30 cellular contexts compared by ENCODE assay signal in the genomic region with DNA sequence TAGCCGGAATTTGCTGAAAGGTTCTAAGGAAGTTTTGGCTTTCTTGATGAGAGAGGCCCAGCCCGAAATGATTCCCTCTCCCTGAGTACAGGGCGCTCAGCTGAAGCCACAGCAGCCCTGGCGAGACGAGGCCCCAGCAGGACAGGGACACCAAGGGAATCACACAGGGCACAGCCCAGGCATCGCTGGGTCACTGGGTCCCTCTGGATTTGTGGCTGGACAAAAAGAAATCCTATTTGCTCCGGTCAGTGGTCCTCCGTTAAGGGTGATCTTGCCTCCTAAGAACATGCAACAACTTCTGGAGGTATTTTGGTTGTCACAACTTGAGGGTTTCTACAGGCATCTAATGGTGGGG. TPM values are rescaled to one million over a fixed set of nuclear protein-coding genes. Genes with fewer than 3 reads are reported as not detected.
"Had no signal": no experiment of that assay in that cellular context is flagged by ENCODE, and none has a peak within 500 bp of the region (broad histone marks: within the 10 kb centered on the region; RNA-seq: fewer than 3 reads in every experiment).

No MANE protein-coding gene starts in this region.

- H3K27ac ChIP-seq: esophagus squamous epithelium, heart right ventricle, lower lobe of right lung, ovary, right atrium auricular region, testis, tibial artery had no signal

- H3K4me3 Mint-ChIP-seq: effector memory CD8-positive, alpha-beta T cell; naive thymus-derived CD8-positive, alpha-beta T cell; nephron progenitor cell; stimulated activated memory B cell treated with anti-CD40 and anti-IgM and Interleukin-4, amounts not matched to agents 10 μg/mL and 1 μg/mL and 100 μg/mL, for 72 hours; type B pancreatic cell had no signal

- H3K9me3 ChIP-seq: esophagus squamous epithelium, lower lobe of right lung, ovary, testis had no signal

- H3K36me3 ChIP-seq: esophagus squamous epithelium, heart right ventricle, lower lobe of right lung, ovary, right atrium auricular region, tibial artery had no signal

- H3K27ac Mint-ChIP-seq: effector memory CD8-positive, alpha-beta T cell; nephron progenitor cell; progenitor cell of endocrine pancreas; stimulated activated memory B cell treated with anti-CD40 and anti-IgM and Interleukin-4, amounts not matched to agents 10 μg/mL and 1 μg/mL and 100 μg/mL, for 72 hours; type B pancreatic cell had no signal

- ATAC-seq: effector memory CD8-positive, alpha-beta T cell; heart right ventricle; left ventricle myocardium superior; lower lobe of right lung; naive thymus-derived CD8-positive, alpha-beta T cell; sciatic nerve; stimulated activated memory B cell treated with anti-CD40 and anti-IgM and Interleukin-4, amounts not matched to agents 10 μg/mL and 1 μg/mL and 100 μg/mL, for 72 hours; stimulated activated naive CD8-positive, alpha-beta T cell treated with anti-CD3 and anti-CD28 coated beads, Interleukin-15, Interleukin-2, amounts not matched to agents 100 U/mL and 50 U/mL, for 24 hours had no signal

- H3K27me3 ChIP-seq: ovary, testis had no signal

- H3K36me3 Mint-ChIP-seq: stimulated activated memory B cell treated with anti-CD40 and anti-IgM and Interleukin-4, amounts not matched to agents 10 μg/mL and 1 μg/mL and 100 μg/mL, for 72 hours; type B pancreatic cell had no signal

- H3K9me3 Mint-ChIP-seq: effector memory CD8-positive, alpha-beta T cell; naive thymus-derived CD8-positive, alpha-beta T cell; stimulated activated memory B cell treated with anti-CD40 and anti-IgM and Interleukin-4, amounts not matched to agents 10 μg/mL and 1 μg/mL and 100 μg/mL, for 72 hours; type B pancreatic cell had no signal

- H3K4me3 ChIP-seq: esophagus squamous epithelium, heart right ventricle, lower lobe of right lung, ovary, right atrium auricular region, testis, tibial artery had no signal

- H3K4me1 ChIP-seq: testis had no signal

- DNase-seq: cortex of kidney; effector memory CD8-positive, alpha-beta T cell; erythroblast; esophagus squamous epithelium; foreskin melanocyte; glutamatergic neuron; heart right ventricle; hippocampal formation; kidney glomerular epithelial cell; left ventricle myocardium superior; lower lobe of right lung; naive thymus-derived CD8-positive, alpha-beta T cell; occipital lobe; ovary; stimulated activated CD4-positive, alpha-beta T cell treated with anti-CD3 and anti-CD28 coated beads, Interleukin-4, amount 100 ng/mL, for 4 hours; stimulated activated naive CD8-positive, alpha-beta T cell treated with anti-CD3 and anti-CD28 coated beads, Interleukin-15, Interleukin-2, amounts not matched to agents 100 U/mL and 50 U/mL, for 24 hours; substantia nigra; testis had no signal

RNA-seq across cellular contexts. Expression of a gene that starts 6.4 kb away (rescaled TPM):
- total RNA-seq: dermis microvascular lymphatic vessel endothelial cell; esophagus squamous epithelium; heart right ventricle; left ventricle myocardium superior; lower lobe of right lung; mesenteric fat pad; myocyte; naive thymus-derived CD8-positive, alpha-beta T cell; occipital lobe; progenitor cell of endocrine pancreas; right atrium auricular region; sciatic nerve; skeletal muscle tissue; urinary bladder had no signal
- polyA plus RNA-seq: heart right ventricle; naive thymus-derived CD8-positive, alpha-beta T cell; ovary; urinary bladder had no signal
